In the genomic region with DNA sequence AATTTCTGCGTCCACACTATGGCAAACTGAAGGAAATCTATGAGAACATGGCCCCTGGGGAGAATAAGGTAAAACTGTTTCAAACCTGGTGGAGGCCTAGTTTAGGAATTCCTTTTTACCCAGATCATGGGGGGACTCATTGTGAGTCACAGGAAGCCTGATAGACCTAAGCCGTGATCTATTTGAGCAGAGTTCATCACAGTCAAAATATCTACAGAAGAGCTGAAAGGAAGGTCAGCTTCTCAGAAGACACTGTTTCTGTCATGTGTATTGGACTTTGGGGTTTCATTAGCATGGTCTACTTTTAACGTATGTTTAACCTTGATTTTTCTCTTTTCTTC, we compare ENCODE assay signal across 10 cellular contexts. TPM values are rescaled to one million over a fixed set of nuclear protein-coding genes. Genes with fewer than 3 reads are reported as not detected.
DNase-seq lines count a peak whose midpoint lies in the region; ATAC-seq, FAIRE-seq and TF ChIP-seq lines count a peak whose summit lies in the region.
"Had no signal": no experiment of that assay in that cellular context is flagged by ENCODE, and none has a peak within 500 bp of the region (broad histone marks: within the 10 kb centered on the region; RNA-seq: fewer than 3 reads in every experiment).

No MANE protein-coding gene starts in this region.

- TF ChIP-seq EP300 in H1 (IDR thresholded peaks at IDR 0.05; ENCODE audit: borderline replicate concordance in 1 of 2, low read depth in 2 of 2, low read length in 2 of 2): no peak
- TF ChIP-seq EP300 in tibial nerve (IDR thresholded peaks at IDR 0.05): no peak

- H3K4me1 ChIP-seq in OCI-LY1 (ENCODE audit: insufficient read depth, low read length, severe bottlenecking) (peaks cover 19% of the 10 kb centered on the region), H1 (replicated peaks in 1 of 4; ENCODE audit: control insufficient read depth in 3 of 4, insufficient read depth in 4 of 4, low read length in 3 of 4) (peaks cover 0 to 7% (median 2%) of the 10 kb centered on the region in 4 experiments; a peak in 4 of 7 replicates), tibial nerve (peaks cover 3 to 22% (median 10%) of the 10 kb centered on the region in 4 donors)

- H4K91ac ChIP-seq in H1 (replicated peaks; ENCODE audit: insufficient read length, low read length): no peak overlapping the region

- no peak overlapping the region for H2BK120ac ChIP-seq in H1 (replicated peaks; ENCODE audit: low read depth, low read length)

- H2AK5ac ChIP-seq in H1 (ENCODE audit: low read depth, low read length): no peak overlapping the region

- H3K9ac ChIP-seq in OCI-LY1 (ENCODE audit: low read length) (peak overlapping the region; percentile 93), H1 (replicated peaks in 1 of 4; ENCODE audit: extremely low read depth in 1 of 4, low read depth in 3 of 4, low read length in 3 of 4) (peak overlapping the region in 1 of 4 experiments; percentile 75; a peak in 1 of 7 replicates)

- no peak overlapping the region; the same call in 1 of the 2 replicates for H4K8ac ChIP-seq in H1 (ENCODE audit: extremely low read depth, insufficient read depth, low read length)

- TF ChIP-seq RAD21 in H1 (IDR thresholded peaks at IDR 0.05 in 1 of 2, conservative IDR thresholded peaks at IDR 0.05 in 1 of 2; ENCODE audit: low read depth in 2 of 2, low read length in 2 of 2): no peak

- CTCF ChIA-PET in H1 (lab: Charles Lee; ENCODE audit: partially characterized antibody): interaction anchor here (0.6 to 3.5 kb wide), 4 partner anchors 20 to 70 kb away, joined by 3 to 10 read pairs (median 4); partner anchors contain the start of gene EEF1AKMT4

- H2BK12ac ChIP-seq in H1 (ENCODE audit: low read depth, low read length): no peak overlapping the region

- H2BK5ac ChIP-seq in H1 (ENCODE audit: low read depth, low read length): no peak overlapping the region

- H3K79me2 ChIP-seq in OCI-LY1 (ENCODE audit: insufficient read depth, low read length) (peaks cover 15% of the 10 kb centered on the region), H1 (ENCODE audit: control insufficient read depth in 1 of 2, insufficient read depth in 2 of 2, low read length in 2 of 2) (peaks cover 8 to 20% of the 10 kb centered on the region in 2 experiments)

- H3K4me3 ChIP-seq in GM06990 (replicated peaks; ENCODE audit: low read depth, low read length) (peak overlapping the region; percentile 94), OCI-LY1 (ENCODE audit: low read depth, low read length, poor library complexity, severe bottlenecking) (peak overlapping the region; percentile 92), H1 (ENCODE audit: extremely low read depth in 1 of 4, insufficient read depth in 2 of 4, low read depth in 3 of 4, low read length in 4 of 4) (peak overlapping the region in 3 of 4 experiments; percentile 92 to 98 (median 97); a peak in 5 of 8 replicates), tibial nerve (peak overlapping the region in 1 of 4 donors; percentile 90)

- WGBS in H1 (ENCODE audit: extremely low coverage in 1 of 2, insufficient coverage in 1 of 2, insufficient read length in 1 of 2, insufficient replicate concordance in 2 of 2, low coverage in 1 of 2, low lambda C conversion rate in 2 of 2, missing lambda C conversion rate in 1 of 2), 2 experiments: 86% methylated on average over 3 of the region's 3 CpGs; no CpG with 5 or more reads in 1 of the 2 experiments
- WGBS in tibial nerve, 2 donors: 73 to 74% methylated on average over 3 of the region's 3 CpGs

- H3K4me1 Mint-ChIP-seq in osteocyte (ENCODE audit: unreplicated experiment): peaks cover 16% of the 10 kb centered on the region

- H3K4me3 Mint-ChIP-seq in osteocyte (ENCODE audit: unreplicated experiment): peak overlapping the region; percentile 92

- H4K5ac ChIP-seq in H1 (ENCODE audit: insufficient read length, low read depth, low read length): no peak overlapping the region

- POLR2A ChIA-PET in H1 (lab: Charles Lee; ENCODE audit: partially characterized antibody): interaction anchor here (1.4 to 5.2 kb wide), 3 partner anchors 17 to 50 kb away, joined by 5 to 43 read pairs (median 17); partner anchors contain the start of gene EEF1AKMT4

- H3K36me3 Mint-ChIP-seq in osteocyte (ENCODE audit: unreplicated experiment): peaks cover 36% of the 10 kb centered on the region

- H2AFZ ChIP-seq in OCI-LY1 (ENCODE audit: low read length) (no peak overlapping the region), H1 (ENCODE audit: low read length) (no peak overlapping the region)

- no peak overlapping the region for H3K14ac ChIP-seq in H1 (ENCODE audit: insufficient read length)

- no peaks in the 10 kb centered on the region for H4K20me1 ChIP-seq in OCI-LY1 (ENCODE audit: insufficient read depth, low read length)
- H4K20me1 ChIP-seq in H1 (replicated peaks in 1 of 2; ENCODE audit: control insufficient read depth in 1 of 2, insufficient read depth in 2 of 2, low read length in 2 of 2): peaks cover 0 to 9% of the 10 kb centered on the region in 2 experiments

- TF ChIP-seq CTCF in GM06990 (IDR thresholded peaks at IDR 0.05; ENCODE audit: insufficient read depth, low read length, poor library complexity, severe bottlenecking) (no peak), OCI-LY1 (IDR thresholded peaks at IDR 0.05; ENCODE audit: low read length) (no peak), H1 (IDR thresholded peaks at IDR 0.05; ENCODE audit: control extremely low read depth in 1 of 3, insufficient read depth in 1 of 3, low read depth in 1 of 3, low read length in 3 of 3) (no peak), osteocyte (IDR thresholded peaks at IDR 0.05) (no peak), tibial nerve (IDR thresholded peaks at IDR 0.05) (no peak)

- H3K27ac ChIP-seq in OCI-LY1 (ENCODE audit: low read depth, low read length, poor library complexity, severe bottlenecking) (no peak overlapping the region), H1 (ENCODE audit: low read depth, low read length) (no peak overlapping the region), tibial nerve (no peak overlapping the region)

- H3K18ac ChIP-seq in H1 (ENCODE audit: extremely low read depth, low read length): no peak overlapping the region

- H3K23ac ChIP-seq in H1 (ENCODE audit: insufficient read length): no peak overlapping the region

- no peaks in the 10 kb centered on the region for H3K9me3 ChIP-seq in OCI-LY1 (ENCODE audit: low read length)
- H3K9me3 ChIP-seq in H1 (ENCODE audit: insufficient read depth in 2 of 2, low read depth in 1 of 2, low read length in 1 of 2): no peaks in the 10 kb centered on the region
- H3K9me3 ChIP-seq in tibial nerve: no peaks in the 10 kb centered on the region

- TF ChIP-seq POLR2A in H1 (IDR thresholded peaks at IDR 0.05; ENCODE audit: control extremely low read depth in 1 of 2, low read depth in 2 of 2, low read length in 2 of 2): no peak
- TF ChIP-seq POLR2A in tibial nerve (IDR thresholded peaks at IDR 0.05): no peak

- H3F3A ChIP-seq in OCI-LY1 (ENCODE audit: insufficient read depth, low read length): no peaks in the 10 kb centered on the region

- H3K27me3 ChIP-seq in GM06990 (replicated peaks; ENCODE audit: control insufficient read depth, insufficient read depth, low read length): no peaks in the 10 kb centered on the region
- no peaks in the 10 kb centered on the region for H3K27me3 ChIP-seq in OCI-LY1 (ENCODE audit: insufficient read depth, low read length)
- H3K27me3 ChIP-seq in H1 (replicated peaks in 1 of 4; ENCODE audit: control insufficient read depth in 3 of 4, extremely low read depth in 1 of 4, insufficient read depth in 3 of 4, low read length in 3 of 4): no peaks in the 10 kb centered on the region
- no peaks in the 10 kb centered on the region for H3K27me3 ChIP-seq in tibial nerve

- H3K23me2 ChIP-seq in H1 (ENCODE audit: low read depth, low read length): peaks cover 10% of the 10 kb centered on the region

- H3K56ac ChIP-seq in H1 (replicated peaks; ENCODE audit: insufficient read length, low read depth, low read length): no peak overlapping the region

- H3K79me1 ChIP-seq in H1 (ENCODE audit: low read depth, low read length): peaks cover 8% of the 10 kb centered on the region

- H2BK20ac ChIP-seq in H1 (ENCODE audit: low read length): no peak overlapping the region

- H3K36me3 ChIP-seq in GM06990 (ENCODE audit: control insufficient read depth, insufficient read depth, low read length) (peaks cover 18% of the 10 kb centered on the region), OCI-LY1 (ENCODE audit: insufficient read depth, low read length) (peaks cover 54% of the 10 kb centered on the region), H1 (ENCODE audit: control insufficient read depth in 2 of 4, insufficient read depth in 4 of 4, low read length in 3 of 4) (peaks cover 33 to 51% (median 46%) of the 10 kb centered on the region in 4 experiments), tibial nerve (peaks cover 4 to 48% (median 25%) of the 10 kb centered on the region in 3 donors)

- no peaks in the 10 kb centered on the region for H3K9me3 Mint-ChIP-seq in osteocyte (ENCODE audit: unreplicated experiment)
- H3K9me3 Mint-ChIP-seq: dendritic cell treated with granulocyte-macrophage colony-stimulating factor and Interleukin-4, amounts not matched to agents 40 ng/mL and 50 ng/mL, for 4 days had no signal

- DNase-seq in GM06990 (ENCODE audit: extremely low read depth, insufficient read length) (no peak), H1 (ENCODE audit: low read depth in 1 of 2, low spot score in 2 of 2) (no peak), osteocyte (ENCODE audit: extremely low spot score, unreplicated experiment) (no peak), NCI-H748 (lab: John Stamatoyannopoulos, UW; ENCODE audit: unreplicated experiment) (no peak), tibial nerve (ENCODE audit: low spot score in 2 of 2) (no peak)
- DNase-seq: NCI-H2171 treated with DMSO at 0.1 percent for 48 hours had no signal

- H3K4ac ChIP-seq in H1 (replicated peaks; ENCODE audit: insufficient read length, low read depth, low read length): no peak overlapping the region

- ATAC-seq in GM19023 (IDR thresholded peaks at IDR 0.05; ENCODE audit: unreplicated experiment) (no peak), HG02938 (IDR thresholded peaks at IDR 0.05; ENCODE audit: unreplicated experiment) (no peak)

- no peak overlapping the region for H3K27ac Mint-ChIP-seq in osteocyte (ENCODE audit: unreplicated experiment)

- no peak for FAIRE-seq in H1 (lab: Jason Lieb, UNC)

- no peak overlapping the region for H2BK15ac ChIP-seq in H1 (ENCODE audit: low read length)

- no peaks in the 10 kb centered on the region for H3K9me2 ChIP-seq in OCI-LY1 (ENCODE audit: low read depth, low read length)

- no peaks in the 10 kb centered on the region for H3K27me3 Mint-ChIP-seq in osteocyte (ENCODE audit: unreplicated experiment)
- H3K27me3 Mint-ChIP-seq: dendritic cell treated with granulocyte-macrophage colony-stimulating factor and Interleukin-4, amounts not matched to agents 40 ng/mL and 50 ng/mL, for 4 days had no signal

- H3K4me2 ChIP-seq in OCI-LY1 (ENCODE audit: low read length) (peak overlapping the region; percentile 75), H1 (ENCODE audit: insufficient read depth in 1 of 2, low read depth in 2 of 2, low read length in 2 of 2) (peak overlapping the region; percentile 84 to 92; a peak in 2 of 4 replicates)

RNA-seq across cellular contexts. Expression of gene PSMD2, which starts 1.3 kb away (rescaled TPM):
- total RNA-seq in H1 (2021; fragmentation: NEBNext Ultra II Directional; extraction: Animal tissue kit (Norgen Biotek cat#: 25700)): 358 and 363 TPM in 2 replicates
- polyA plus RNA-seq in H1 (2011; rRNA removed): 272 and 350 TPM in 2 replicates
- polyA plus RNA-seq in H1 (2011; cell fraction: cytosol; rRNA removed): 302 TPM
- polyA plus RNA-seq in H1 (2011; cell fraction: nucleus; rRNA removed): 249 TPM
- 334 to 378 TPM (median 363 TPM) in 4 replicates for polyA plus RNA-seq in H1 (2012, experiment 1 of 2)
- 145 TPM for polyA plus RNA-seq in H1 (2012, experiment 2 of 2)
- polyA plus RNA-seq in H1 (2013, experiment 1 of 2): 137 TPM
- 133 TPM for polyA plus RNA-seq in H1 (2013, experiment 2 of 2)
- polyA minus RNA-seq in H1 (2011; rRNA and poly(A)+ RNA removed): 590 and 595 TPM in 2 replicates
- 301 TPM for polyA minus RNA-seq in H1 (2011; cell fraction: cytosol; rRNA and poly(A)+ RNA removed)
- polyA minus RNA-seq in H1 (2011; cell fraction: nucleus; rRNA and poly(A)+ RNA removed): 160 TPM
- total RNA-seq in osteocyte (222 and 239 TPM in 2 replicates), tibial nerve (100 to 1,000 TPM; 122 to 226 (median 152) TPM)

RNA-seq across cellular contexts. Expression of gene EIF4G1, which starts 14.1 kb away (rescaled TPM):
- 473 and 480 TPM in 2 replicates for total RNA-seq in H1 (2021; fragmentation: NEBNext Ultra II Directional; extraction: Animal tissue kit (Norgen Biotek cat#: 25700))
- 318 and 421 TPM in 2 replicates for polyA plus RNA-seq in H1 (2011; rRNA removed)
- polyA plus RNA-seq in H1 (2011; cell fraction: cytosol; rRNA removed): 188 TPM
- 535 TPM for polyA plus RNA-seq in H1 (2011; cell fraction: nucleus; rRNA removed)
- polyA plus RNA-seq in H1 (2012, experiment 1 of 2): 236 to 375 TPM (median 350 TPM) in 4 replicates
- polyA plus RNA-seq in H1 (2012, experiment 2 of 2): 251 TPM
- polyA plus RNA-seq in H1 (2013, experiment 1 of 2): 278 TPM
- 258 TPM for polyA plus RNA-seq in H1 (2013, experiment 2 of 2)
- 334 and 358 TPM in 2 replicates for polyA minus RNA-seq in H1 (2011; rRNA and poly(A)+ RNA removed)
- 203 TPM for polyA minus RNA-seq in H1 (2011; cell fraction: cytosol; rRNA and poly(A)+ RNA removed)
- polyA minus RNA-seq in H1 (2011; cell fraction: nucleus; rRNA and poly(A)+ RNA removed): 138 TPM
- total RNA-seq in osteocyte: 367 and 385 TPM in 2 replicates
- 100 to 1,000 TPM; 173 to 248 (median 192) TPM for total RNA-seq in tibial nerve

RNA-seq across cellular contexts. Expression of gene ECE2, which starts 24.5 kb away (rescaled TPM):
- total RNA-seq in H1 (2021; fragmentation: NEBNext Ultra II Directional; extraction: Animal tissue kit (Norgen Biotek cat#: 25700)): 0.48 and 0.86 TPM in 2 replicates
- polyA plus RNA-seq in H1 (2011; rRNA removed): 0.44 and 0.86 TPM in 2 replicates
- 0.59 TPM for polyA plus RNA-seq in H1 (2011; cell fraction: cytosol; rRNA removed)
- 4.1 TPM for polyA plus RNA-seq in H1 (2011; cell fraction: nucleus; rRNA removed)
- polyA plus RNA-seq in H1 (2012, experiment 1 of 2): 0.52 to 1.1 TPM (median 0.85 TPM) in 4 replicates
- 0.91 TPM for polyA plus RNA-seq in H1 (2012, experiment 2 of 2)
- polyA plus RNA-seq in H1 (2013, experiment 1 of 2): 0.34 TPM
- 0.35 TPM for polyA plus RNA-seq in H1 (2013, experiment 2 of 2)
- polyA minus RNA-seq in H1 (2011; rRNA and poly(A)+ RNA removed): 0.46 and 0.91 TPM in 2 replicates
- not detected for polyA minus RNA-seq in H1 (2011; cell fraction: cytosol; rRNA and poly(A)+ RNA removed)
- 1.7 TPM for polyA minus RNA-seq in H1 (2011; cell fraction: nucleus; rRNA and poly(A)+ RNA removed)
- total RNA-seq in osteocyte (not detected in 2 replicates), tibial nerve (not detected)

RNA-seq across cellular contexts. Expression of gene FAM131A, which starts 37.1 kb away (rescaled TPM):
- total RNA-seq in H1 (2021; fragmentation: NEBNext Ultra II Directional; extraction: Animal tissue kit (Norgen Biotek cat#: 25700)): 15.4 and 16.0 TPM in 2 replicates
- 21.9 and 35.3 TPM in 2 replicates for polyA plus RNA-seq in H1 (2011; rRNA removed)
- polyA plus RNA-seq in H1 (2011; cell fraction: cytosol; rRNA removed): 27.7 TPM
- polyA plus RNA-seq in H1 (2011; cell fraction: nucleus; rRNA removed): 29.2 TPM
- polyA plus RNA-seq in H1 (2012, experiment 1 of 2): 10.0 to 18.5 TPM (median 15.4 TPM) in 4 replicates
- 12.7 TPM for polyA plus RNA-seq in H1 (2012, experiment 2 of 2)
- polyA plus RNA-seq in H1 (2013, experiment 1 of 2): 9.2 TPM
- 8.7 TPM for polyA plus RNA-seq in H1 (2013, experiment 2 of 2)
- 8.8 and 13.9 TPM in 2 replicates for polyA minus RNA-seq in H1 (2011; rRNA and poly(A)+ RNA removed)
- 7.0 TPM for polyA minus RNA-seq in H1 (2011; cell fraction: cytosol; rRNA and poly(A)+ RNA removed)
- 12.1 TPM for polyA minus RNA-seq in H1 (2011; cell fraction: nucleus; rRNA and poly(A)+ RNA removed)
- total RNA-seq in osteocyte (10.1 and 11.3 TPM in 2 replicates), tibial nerve (10 to 100 TPM; 35.0 to 45.3 (median 39.6) TPM)

RNA-seq across cellular contexts. Expression of gene CAMK2N2, which starts 39.0 kb away (rescaled TPM):
- total RNA-seq in H1 (2021; fragmentation: NEBNext Ultra II Directional; extraction: Animal tissue kit (Norgen Biotek cat#: 25700)): 16.9 and 17.7 TPM in 2 replicates
- 4.0 and 6.1 TPM in 2 replicates for polyA plus RNA-seq in H1 (2011; rRNA removed)
- 1.9 TPM for polyA plus RNA-seq in H1 (2011; cell fraction: cytosol; rRNA removed)
- 5.2 TPM for polyA plus RNA-seq in H1 (2011; cell fraction: nucleus; rRNA removed)
- polyA plus RNA-seq in H1 (2012, experiment 1 of 2): 7.8 to 12.7 TPM (median 9.4 TPM) in 4 replicates
- polyA plus RNA-seq in H1 (2012, experiment 2 of 2): 8.9 TPM
- 11.5 TPM for polyA plus RNA-seq in H1 (2013, experiment 1 of 2)
- polyA plus RNA-seq in H1 (2013, experiment 2 of 2): 11.3 TPM
- polyA minus RNA-seq in H1 (2011; rRNA and poly(A)+ RNA removed): 1.9 and 2.3 TPM in 2 replicates
- polyA minus RNA-seq in H1 (2011; cell fraction: cytosol; rRNA and poly(A)+ RNA removed): 3.6 TPM
- polyA minus RNA-seq in H1 (2011; cell fraction: nucleus; rRNA and poly(A)+ RNA removed): 1.7 TPM
- total RNA-seq in osteocyte (1.8 and 2.0 TPM in 2 replicates), tibial nerve (not detected)
